Comparison of ENCODE assay signal across 19 cellular contexts in the genomic region with DNA sequence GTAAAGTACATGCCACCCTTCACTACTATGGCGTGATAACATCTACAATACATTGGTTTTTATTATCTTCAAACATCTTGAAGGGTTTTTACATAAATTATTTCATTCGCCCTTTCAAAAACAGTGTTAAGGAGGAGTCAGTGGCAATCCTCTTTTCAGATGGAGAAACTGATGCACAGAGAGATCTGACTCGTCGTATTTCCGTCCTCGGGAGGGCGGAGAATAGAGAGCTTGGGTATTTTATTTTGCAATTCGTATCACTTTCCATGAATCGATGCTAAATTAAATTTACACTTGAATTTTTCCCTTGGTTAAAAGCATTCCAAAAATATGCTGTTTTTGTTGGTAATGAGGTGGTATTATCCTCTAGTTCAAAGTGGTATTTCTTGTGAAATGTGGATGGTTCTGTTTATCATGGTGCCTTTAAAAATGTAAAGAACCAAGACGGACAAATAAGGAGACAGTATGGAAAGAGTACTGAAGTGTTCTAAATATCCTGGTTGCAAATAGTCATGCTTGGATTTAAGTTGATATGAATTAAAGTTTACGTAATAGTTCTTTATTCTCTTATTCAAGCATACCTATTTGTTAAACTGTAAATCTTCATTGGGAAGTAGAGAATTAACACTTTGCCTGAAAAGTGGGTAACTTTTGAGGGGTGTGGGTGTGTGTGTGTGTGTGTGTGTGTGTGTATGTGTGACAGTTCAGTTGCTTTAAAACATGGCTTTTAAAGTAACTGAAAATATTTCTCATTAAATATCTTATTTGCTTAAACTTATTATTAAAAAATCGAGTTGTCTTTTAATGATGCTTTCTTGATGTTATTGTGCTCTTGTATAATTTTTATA. TPM values are rescaled to one million over a fixed set of nuclear protein-coding genes. Genes with fewer than 3 reads are reported as not detected.
DNase-seq lines count a peak whose midpoint lies in the region; ATAC-seq and TF ChIP-seq lines count a peak whose summit lies in the region.
"Had no signal": no experiment of that assay in that cellular context is flagged by ENCODE, and none has a peak within 500 bp of the region (broad histone marks: within the 10 kb centered on the region; RNA-seq: fewer than 3 reads in every experiment).

No MANE protein-coding gene starts in this region.

- in situ Hi-C loops in KBM-7 (cut with MboI; ENCODE audit: low pct_unique_long_range_greater_than_20kb, low sequenced_read_pairs) = no loop called here

- H4K20me1 ChIP-seq in neural progenitor cell (ENCODE audit: low read depth) = peaks cover 80% of the 10 kb centered on the region

- H3K36me3 Mint-ChIP-seq in neural progenitor cell = peaks cover 6% of the 10 kb centered on the region
- H3K36me3 Mint-ChIP-seq: activated CD4-positive, alpha-beta memory T cell treated with anti-CD3 and anti-CD28 coated beads for 36 hours had no signal

- H3K9me3 Mint-ChIP-seq in neural progenitor cell = peaks cover 4% of the 10 kb centered on the region
- H3K9me3 Mint-ChIP-seq: activated CD4-positive, alpha-beta memory T cell treated with anti-CD3 and anti-CD28 coated beads for 36 hours had no signal

- H3K9ac ChIP-seq in ES-I3 (ENCODE audit: low read depth, low read length) = peak overlapping the region; percentile 51; the same call in 1 of the 2 replicates
- H3K9ac ChIP-seq in neural progenitor cell = no peak overlapping the region
- H3K9ac ChIP-seq: parathyroid adenoma had no signal

- no peaks in the 10 kb centered on the region for H3K9me3 ChIP-seq in ES-I3 (ENCODE audit: control insufficient read depth, insufficient read depth, low read length)
- no peaks in the 10 kb centered on the region for H3K9me3 ChIP-seq in neural progenitor cell (ENCODE audit: low read depth)
- H3K9me3 ChIP-seq: tibial nerve had no signal

- H3K4me1 Mint-ChIP-seq in neural progenitor cell = peaks cover 49% of the 10 kb centered on the region

- H3K4me3 ChIP-seq in neural progenitor cell = peak overlapping the region; percentile 68
- H3K4me3 ChIP-seq: tibial nerve had no signal

- no peak overlapping the region for H3K27ac Mint-ChIP-seq in neural progenitor cell
- H3K27ac Mint-ChIP-seq: activated CD4-positive, alpha-beta memory T cell treated with anti-CD3 and anti-CD28 coated beads for 36 hours had no signal

- peak; percentile 28 for DNase-seq in KBM-7
- DNase-seq in neural progenitor cell (ENCODE audit: low spot score) = no peak
- no peak for DNase-seq in NCI-H1048 (lab: John Stamatoyannopoulos, UW)
- DNase-seq in SW480 (ENCODE audit: low spot score) = no peak
- DNase-seq: activated CD4-positive, alpha-beta memory T cell treated with anti-CD3 and anti-CD28 coated beads for 36 hours; activated effector memory CD4-positive, alpha-beta T cell treated with anti-CD3 and anti-CD28 coated beads, Interleukin-2, amount 50 U/mL, for 16 hours; DMS79; foreskin keratinocyte; midbrain; NCI-H2107; SHP77; T-helper 9 cell had no signal

- ATAC-seq in GM19467 (IDR thresholded peaks at IDR 0.05; ENCODE audit: unreplicated experiment) (no peak), GM21528 (IDR thresholded peaks at IDR 0.05; ENCODE audit: low FRiP score, unreplicated experiment) (no peak)
- ATAC-seq: foreskin keratinocyte had no signal

- H3K27me3 Mint-ChIP-seq in neural progenitor cell (ENCODE audit: insufficient read depth, low read depth) = peaks cover 2% of the 10 kb centered on the region

- peak overlapping the region; percentile 95 for H3K4me2 ChIP-seq in neural progenitor cell

- no peak overlapping the region for H2AFZ ChIP-seq in neural progenitor cell (replicated peaks)
- H2AFZ ChIP-seq: parathyroid adenoma had no signal

- H3K4me3 Mint-ChIP-seq in neural progenitor cell = peak overlapping the region; percentile 72
- H3K4me3 Mint-ChIP-seq: activated CD4-positive, alpha-beta memory T cell treated with anti-CD3 and anti-CD28 coated beads for 36 hours had no signal

- peaks cover 5% of the 10 kb centered on the region for H3F3A ChIP-seq in neural progenitor cell (ENCODE audit: low read depth)

- H3K4me1 ChIP-seq in ES-I3 (ENCODE audit: insufficient read depth, low read length) = peaks cover 27% of the 10 kb centered on the region
- H3K4me1 ChIP-seq in neural progenitor cell = peaks cover 61% of the 10 kb centered on the region

- H3K36me3 ChIP-seq in ES-I3 (ENCODE audit: insufficient read depth, low read length) (no peaks in the 10 kb centered on the region), neural progenitor cell (no peaks in the 10 kb centered on the region)
- H3K36me3 ChIP-seq: brain microvascular endothelial cell, tibial nerve had no signal

- H3K27me3 ChIP-seq in neural progenitor cell = no peaks in the 10 kb centered on the region
- H3K27me3 ChIP-seq: brain microvascular endothelial cell, foreskin keratinocyte, tibial nerve had no signal

- H3K79me2 ChIP-seq in neural progenitor cell (ENCODE audit: low read depth) = peaks cover 98% of the 10 kb centered on the region

- TF ChIP-seq CTCF in neural progenitor cell (IDR thresholded peaks at IDR 0.05) = no peak

- H3K27ac ChIP-seq in cingulate gyrus (ENCODE audit: low read depth, low read length) = peak overlapping the region; percentile 66
- H3K27ac ChIP-seq in neural progenitor cell = no peak overlapping the region
- H3K27ac ChIP-seq: brain microvascular endothelial cell, foreskin keratinocyte, parathyroid adenoma had no signal

RNA-seq across cellular contexts. Expression of a gene that starts 5.6 kb away (rescaled TPM):
- 20.8 and 23.8 TPM in 2 replicates for total RNA-seq in neural progenitor cell (ENCODE audit: low replicate concordance)
